17 cellular contexts compared by ENCODE assay signal in genomic region chr14:77544571-77544970, GRCh38. TPM values are rescaled to one million over a fixed set of nuclear protein-coding genes. Genes with fewer than 3 reads are reported as not detected.
DNase-seq lines count a peak whose midpoint lies in the region; ATAC-seq and TF ChIP-seq lines count a peak whose summit lies in the region.
"Had no signal": no experiment of that assay in that cellular context is flagged by ENCODE, and none has a peak within 500 bp of the region (broad histone marks: within the 10 kb centered on the region; RNA-seq: fewer than 3 reads in every experiment).

No MANE protein-coding gene starts in this region.

- peaks cover 34% of the 10 kb centered on the region for H3K36me3 Mint-ChIP-seq in HFFc6 (ENCODE audit: low read depth)
- peaks cover 58% of the 10 kb centered on the region for H3K36me3 Mint-ChIP-seq in stimulated activated effector memory CD8-positive, alpha-beta T cell treated with anti-CD3 and anti-CD28 coated beads, Interleukin-12 subunit alpha, Interleukin-12 subunit beta, amount 100 ng/mL, for 72 hours

- no peak overlapping the region for H2AFZ ChIP-seq in osteoblast (ENCODE audit: low read length)

- TF ChIP-seq POLR2A in stomach (IDR thresholded peaks at IDR 0.05): no peak

- H4K5ac ChIP-seq in mesendoderm (ENCODE audit: low read length): no peak overlapping the region

- H3K4me3 Mint-ChIP-seq in HFFc6: no peak overlapping the region
- H3K4me3 Mint-ChIP-seq in stimulated activated effector memory CD8-positive, alpha-beta T cell treated with anti-CD3 and anti-CD28 coated beads, Interleukin-12 subunit alpha, Interleukin-12 subunit beta, amount 100 ng/mL, for 72 hours: no peak overlapping the region
- H3K4me3 Mint-ChIP-seq: CD4-positive, alpha-beta T cell; H9 had no signal

- no peak overlapping the region for H2BK15ac ChIP-seq in mesendoderm (replicated peaks; ENCODE audit: low read depth)

- H3K4me1 Mint-ChIP-seq in HFFc6 (ENCODE audit: low read depth): peaks cover 21% of the 10 kb centered on the region
- H3K4me1 Mint-ChIP-seq in stimulated activated effector memory CD8-positive, alpha-beta T cell treated with anti-CD3 and anti-CD28 coated beads, Interleukin-12 subunit alpha, Interleukin-12 subunit beta, amount 100 ng/mL, for 72 hours: peaks cover 6% of the 10 kb centered on the region

- H3K9ac ChIP-seq in mesendoderm (ENCODE audit: low read length): no peak overlapping the region

- no peak overlapping the region for H2AK5ac ChIP-seq in mesendoderm (ENCODE audit: low read length)

- DNase-seq in HFFc6 (no peak), OCI-M1 (lab: John Stamatoyannopoulos, UW) (peak; percentile 58), mesendoderm (peak; percentile 8), osteoblast (ENCODE audit: insufficient read length, low spot score, missing footprints) (no peak), C1 segment of cervical spinal cord (lab: John Stamatoyannopoulos, UW) (no peak), stomach (no peak)
- no peak for DNase-seq in stimulated activated effector memory CD8-positive, alpha-beta T cell treated with anti-CD3 and anti-CD28 coated beads, Interleukin-12 subunit alpha, Interleukin-12 subunit beta, amount 100 ng/mL, for 72 hours (ENCODE audit: low spot score in 2 of 2)
- DNase-seq: ACHN; CD4-positive, alpha-beta T cell; DMS53; H9; NCI-H1436; NCI-H2029 treated with DMSO at 0.1 percent for 48 hours; NCI-H510A had no signal

- no peak overlapping the region for H3K4ac ChIP-seq in mesendoderm (ENCODE audit: low read depth, low read length)

- H3K18ac ChIP-seq in mesendoderm (ENCODE audit: low read length): no peak overlapping the region

- H3K9me3 ChIP-seq in osteoblast (ENCODE audit: low read depth, low read length) (no peaks in the 10 kb centered on the region), stomach (no peaks in the 10 kb centered on the region)

- H3K23ac ChIP-seq in mesendoderm (ENCODE audit: low read length): no peak overlapping the region

- H3K56ac ChIP-seq in mesendoderm (ENCODE audit: low read length): no peak overlapping the region

- TF ChIP-seq CTCF in HFFc6 (IDR thresholded peaks at IDR 0.05) (no peak), osteoblast (IDR thresholded peaks at IDR 0.05; ENCODE audit: extremely low read depth, low read depth, low read length) (no peak), stomach (IDR thresholded peaks at IDR 0.05) (no peak)

- H3K79me2 ChIP-seq in mesendoderm (ENCODE audit: control insufficient read depth, insufficient read depth, low read length) (no peaks in the 10 kb centered on the region), osteoblast (ENCODE audit: insufficient read depth, low read length) (peaks cover 35% of the 10 kb centered on the region)

- H3K27me3 ChIP-seq in mesendoderm (ENCODE audit: insufficient read depth, low read length, poor library complexity) (no peaks in the 10 kb centered on the region), osteoblast (ENCODE audit: insufficient read depth, low read length) (no peaks in the 10 kb centered on the region), stomach (no peaks in the 10 kb centered on the region)

- H3K27ac ChIP-seq in mesendoderm (ENCODE audit: low read depth, low read length) (no peak overlapping the region), osteoblast (ENCODE audit: low read depth, low read length) (no peak overlapping the region), stomach (no peak overlapping the region)
- H3K27ac ChIP-seq: HL-60 had no signal

- H3K4me3 ChIP-seq in mesendoderm (ENCODE audit: low read length): no peak overlapping the region
- no peak overlapping the region for H3K4me3 ChIP-seq in osteoblast (ENCODE audit: insufficient read depth, low read length)
- no peak overlapping the region for H3K4me3 ChIP-seq in stomach
- H3K4me3 ChIP-seq: K562 had no signal

- peak overlapping the region; percentile 5; the same call in 1 of the 2 replicates for H3K27ac Mint-ChIP-seq in HFFc6
- peak overlapping the region; percentile 40 for H3K27ac Mint-ChIP-seq in stimulated activated effector memory CD8-positive, alpha-beta T cell treated with anti-CD3 and anti-CD28 coated beads, Interleukin-12 subunit alpha, Interleukin-12 subunit beta, amount 100 ng/mL, for 72 hours
- H3K27ac Mint-ChIP-seq: CD4-positive, alpha-beta T cell had no signal

- peaks cover 3% of the 10 kb centered on the region for H3K36me3 ChIP-seq in mesendoderm (ENCODE audit: control insufficient read depth, insufficient read depth, low read length)
- peaks cover 48% of the 10 kb centered on the region for H3K36me3 ChIP-seq in osteoblast (ENCODE audit: insufficient read depth, low read length)
- H3K36me3 ChIP-seq in stomach: peaks cover 9 to 66% (median 55%) of the 10 kb centered on the region in 4 donors

- no peak overlapping the region for H4K8ac ChIP-seq in mesendoderm (ENCODE audit: low read depth, low read length)

- H3K27me3 Mint-ChIP-seq in HFFc6 (ENCODE audit: insufficient read depth): no peaks in the 10 kb centered on the region; the same call in 1 of the 2 replicates
- H3K27me3 Mint-ChIP-seq: CD4-positive, alpha-beta T cell had no signal

- H2BK120ac ChIP-seq in mesendoderm (ENCODE audit: low read depth, low read length): no peak overlapping the region

- ATAC-seq in stimulated activated effector memory CD8-positive, alpha-beta T cell treated with anti-CD3 and anti-CD28 coated beads, Interleukin-12 subunit alpha, Interleukin-12 subunit beta, amount 100 ng/mL, for 72 hours: no peak
- ATAC-seq: K562, Panc1 had no signal

- peaks cover 6% of the 10 kb centered on the region for H4K20me1 ChIP-seq in osteoblast (ENCODE audit: insufficient read depth, low read length)

- H3K4me2 ChIP-seq in mesendoderm (ENCODE audit: low read length) (no peak overlapping the region), osteoblast (ENCODE audit: insufficient read depth, low read length) (no peak overlapping the region)

- no peaks in the 10 kb centered on the region for H3K79me1 ChIP-seq in mesendoderm (ENCODE audit: low read length)

- H3K4me1 ChIP-seq in mesendoderm (ENCODE audit: control insufficient read depth, low read depth, low read length) (no peaks in the 10 kb centered on the region), osteoblast (ENCODE audit: insufficient read depth, low read length) (peaks cover 8% of the 10 kb centered on the region), stomach (peaks cover 12 to 32% (median 21%) of the 10 kb centered on the region in 4 donors)

- no peaks in the 10 kb centered on the region for H3K9me3 Mint-ChIP-seq in HFFc6
- no peaks in the 10 kb centered on the region for H3K9me3 Mint-ChIP-seq in stimulated activated effector memory CD8-positive, alpha-beta T cell treated with anti-CD3 and anti-CD28 coated beads, Interleukin-12 subunit alpha, Interleukin-12 subunit beta, amount 100 ng/mL, for 72 hours
- H3K9me3 Mint-ChIP-seq: CD4-positive, alpha-beta T cell; H9 had no signal

- H2BK5ac ChIP-seq in mesendoderm (ENCODE audit: low read length): no peak overlapping the region

- intact Hi-C loops in stomach (cut with DNase I; ENCODE audit: low total_unique reads): loop anchor here (10.0 kb wide), 1 partner anchor 90 kb away; the partner anchor contains the start of genes AHSA1 and VIPAS39

- no CpG with 5 or more reads among the region's 2 CpGs for WGBS in mesendoderm (ENCODE audit: extremely low coverage, insufficient coverage, low lambda C conversion rate)
- 84 to 92% (median 89%) methylated on average over 2 of the region's 2 CpGs for WGBS in stomach, 5 donors

- no peak for TF ChIP-seq EP300 in stomach (IDR thresholded peaks at IDR 0.05)

RNA-seq across cellular contexts. Expression of gene ISM2, which starts 46.0 kb away (rescaled TPM):
- total RNA-seq in HFFc6 (2021; fragmentation: NEBNext Ultra II Directional; extraction: Animal tissue kit (Norgen Biotek cat#: 25700)): under 1 TPM in 1 of 6 experiments, not detected in 5; 0.10 TPM
- polyA plus RNA-seq in mesendoderm (2013, experiment 1 of 2): 0.35 TPM
- 0.56 TPM for polyA plus RNA-seq in mesendoderm (2013, experiment 2 of 2)
- total RNA-seq in osteoblast (not detected in 2 replicates), stomach (under 1 TPM in 1 of 5 donors, not detected in 4; 0.37 TPM)
- under 1 TPM in 1 of 3 donors, not detected in 2; 0.23 TPM for polyA plus RNA-seq in stomach
- total RNA-seq: CD4-positive, alpha-beta T cell had no signal

Comparison
In these comparisons a context has a peak if more than half of its experiments do, and no peak if none do; other contexts are left out.
1. DNase-seq: peak in OCI-M1 (single experiment) and mesendoderm (single experiment); none in HFFc6 (single experiment), stimulated activated effector memory CD8-positive, alpha-beta T cell treated with anti-CD3 and anti-CD28 coated beads, Interleukin-12 subunit alpha, Interleukin-12 subunit beta, amount 100 ng/mL, for 72 hours (0 of 2), osteoblast (single experiment), C1 segment of cervical spinal cord (0 of 14) and stomach (single experiment).